Comparison of ENCODE assay signal across 9 cellular contexts in the genomic region with DNA sequence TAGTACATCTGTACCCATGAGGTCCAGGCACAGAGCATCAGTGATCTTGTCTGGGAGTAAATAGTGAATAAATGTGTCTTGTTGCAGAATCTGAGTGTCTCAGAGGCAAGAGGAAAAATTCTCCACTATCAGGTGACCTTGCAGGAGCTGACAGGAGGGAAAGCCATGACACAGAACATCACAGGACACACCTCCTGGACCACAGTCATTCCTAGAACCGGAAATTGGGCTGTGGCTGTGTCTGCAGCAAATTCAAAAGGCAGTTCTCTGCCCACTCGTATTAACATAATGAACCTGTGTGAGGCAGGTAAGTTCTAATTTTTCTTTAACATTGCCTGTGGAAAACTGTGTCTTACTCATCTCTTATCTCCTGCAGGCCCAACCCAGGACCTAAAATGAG.
DNase-seq lines count a peak whose midpoint lies in the region; ATAC-seq lines count a peak whose summit lies in the region.
"Had no signal": no experiment of that assay in that cellular context is flagged by ENCODE, and none has a peak within 500 bp of the region (broad histone marks: within the 10 kb centered on the region; RNA-seq: fewer than 3 reads in every experiment).

No MANE protein-coding gene starts in this region.

- intact Hi-C loops in posterior cingulate gyrus (cut with DNase I) = no loop called here

- ATAC-seq in GM18519 (IDR thresholded peaks at IDR 0.05; ENCODE audit: low FRiP score, unreplicated experiment) (peak; percentile 73), GM19463 (IDR thresholded peaks at IDR 0.05; ENCODE audit: unreplicated experiment) (peak; percentile 90), HG03095 (IDR thresholded peaks at IDR 0.05; ENCODE audit: unreplicated experiment) (peak; percentile 70)

- peak; percentile 20 for DNase-seq in activated T-helper 9 cell treated with anti-CD3 and anti-CD28 coated beads, Interleukin-2, amount 50 U/mL, for 16 hours (ENCODE audit: low read depth)
- DNase-seq in AG20443 (ENCODE audit: low spot score) = no peak
- no peak for DNase-seq in DMS 273 (lab: John Stamatoyannopoulos, UW; ENCODE audit: unreplicated experiment)
- DNase-seq in superior temporal gyrus (ENCODE audit: extremely low spot score) = no peak
- DNase-seq in posterior cingulate gyrus = no peak
- DNase-seq: effector CD4-positive, alpha-beta T cell had no signal
